ENCODE assay signal across 2 cellular contexts in genomic region chr2:172279214-172279613, GRCh38.
TF ChIP-seq lines count a peak whose summit lies in the region.

No MANE protein-coding gene starts in this region.

TF ChIP-seq in GM23338, 12 proteins besides CTCF, POLR2A, EP300 and RAD21:
- no peak for TF ChIP-seq ZNF462 (CRISPR knock-in tag; IDR thresholded peaks at IDR 0.05)
- no peak for TF ChIP-seq JUNB (IDR thresholded peaks at IDR 0.05; ENCODE audit: unreplicated experiment)

TF ChIP-seq in H1, 55 proteins besides CTCF, POLR2A, EP300 and RAD21 (continued from another document):
- TF ChIP-seq HDAC6 (IDR thresholded peaks at IDR 0.05; ENCODE audit: low read depth, low read length): no peak
- no peak for TF ChIP-seq CBX8 (IDR thresholded peaks at IDR 0.05; ENCODE audit: borderline replicate concordance, low read depth, low read length)
- no peak for TF ChIP-seq HDAC2 (IDR thresholded peaks at IDR 0.05; ENCODE audit: borderline replicate concordance in 1 of 2, low read depth in 2 of 2, low read length in 2 of 2)
- no peak for TF ChIP-seq TAF1 (IDR thresholded peaks at IDR 0.05; ENCODE audit: low read depth, low read length)
- TF ChIP-seq CHD2 (IDR thresholded peaks at IDR 0.05; ENCODE audit: low read length): no peak
- TF ChIP-seq CBX5 (IDR thresholded peaks at IDR 0.05; ENCODE audit: low read depth, low read length): no peak
- no peak for TF ChIP-seq PHF8 (conservative IDR thresholded peaks at IDR 0.05; ENCODE audit: low read depth, low read length)
- no peak for TF ChIP-seq BRCA1 (IDR thresholded peaks at IDR 0.05; ENCODE audit: low read depth, low read length)
- TF ChIP-seq CHD7 (IDR thresholded peaks at IDR 0.05; ENCODE audit: insufficient replicate concordance, low read length): no peak
- TF ChIP-seq KDM4A (IDR thresholded peaks at IDR 0.05; ENCODE audit: low read depth, low read length, severe bottlenecking): no peak
